ENCODE assay signal across 1 cellular context in genomic region chr1:94045465-94046056, GRCh38.
TF ChIP-seq lines count a peak whose summit lies in the region.

No MANE protein-coding gene starts in this region.

TF ChIP-seq in HEK293, 187 proteins besides CTCF, POLR2A, EP300 and RAD21 (continued from another document and continues in another):
- TF ChIP-seq INSM2 (tag by site-specific recombination; IDR thresholded peaks at IDR 0.05) (peak; percentile 99), HOXD13 (CRISPR knock-in tag; IDR thresholded peaks at IDR 0.05; ENCODE audit: borderline replicate concordance) (no peak), PBX3 (CRISPR knock-in tag; IDR thresholded peaks at IDR 0.05) (no peak), TRIM28 (IDR thresholded peaks at IDR 0.05; ENCODE audit: borderline replicate concordance, low read length) (peak; percentile 51; the same call in 1 of the 2 replicates), ZNF561 (tag by site-specific recombination; IDR thresholded peaks at IDR 0.05; ENCODE audit: borderline replicate concordance) (0 out of 2 replicates have a peak, but pooled peaks have one; percentile 48), ZBTB17 (tag by site-specific recombination; IDR thresholded peaks at IDR 0.05) (peak; percentile 70), ZNF654 (tag by site-specific recombination; IDR thresholded peaks at IDR 0.05; ENCODE audit: low read depth) (peak; percentile 62), ZNF174 (tag by site-specific recombination; IDR thresholded peaks at IDR 0.05) (no peak), ZNF785 (tag by site-specific recombination; IDR thresholded peaks at IDR 0.05) (no peak), PRDM6 (tag by site-specific recombination; IDR thresholded peaks at IDR 0.05) (no peak), ZNF24 (tag by site-specific recombination; IDR thresholded peaks at IDR 0.05) (no peak), ZNF621 (tag by site-specific recombination; IDR thresholded peaks at IDR 0.05) (no peak), ZNF354C (tag by site-specific recombination; IDR thresholded peaks at IDR 0.05; ENCODE audit: borderline replicate concordance, low read depth) (no peak), ZBTB20 (tag by site-specific recombination; IDR thresholded peaks at IDR 0.05) (no peak), ZNF830 (tag by site-specific recombination; IDR thresholded peaks at IDR 0.05; ENCODE audit: low read depth) (no peak), ZNF423 (tag by site-specific recombination; IDR thresholded peaks at IDR 0.05) (no peak), HOXA7 (CRISPR knock-in tag; IDR thresholded peaks at IDR 0.05; ENCODE audit: borderline replicate concordance) (no peak), HOXC10 (CRISPR knock-in tag; IDR thresholded peaks at IDR 0.05) (no peak), PATZ1 (tag by site-specific recombination; IDR thresholded peaks at IDR 0.05) (peak; percentile 54; the same call in 1 of the 2 replicates), ZBTB7A (tag by site-specific recombination; IDR thresholded peaks at IDR 0.05; ENCODE audit: low read depth) (no peak), ZNF248 (tag by site-specific recombination; IDR thresholded peaks at IDR 0.05) (no peak), ZFHX2 (tag by site-specific recombination; conservative IDR thresholded peaks at IDR 0.05) (no peak), GFI1B (tag by site-specific recombination; IDR thresholded peaks at IDR 0.05) (no peak), ZNF391 (tag by site-specific recombination; IDR thresholded peaks at IDR 0.05; ENCODE audit: borderline replicate concordance, low read depth) (no peak), ZSCAN5A (tag by site-specific recombination; IDR thresholded peaks at IDR 0.05) (no peak), SETDB1 (IDR thresholded peaks at IDR 0.05; ENCODE audit: insufficient read length, low read length) (no peak), ZNF521 (tag by site-specific recombination; IDR thresholded peaks at IDR 0.05) (no peak), ZNF155 (tag by site-specific recombination; IDR thresholded peaks at IDR 0.05) (no peak), ZNF510 (tag by site-specific recombination; IDR thresholded peaks at IDR 0.05; ENCODE audit: insufficient replicate concordance) (no peak), IKZF3 (tag by site-specific recombination; IDR thresholded peaks at IDR 0.05) (no peak), ZNF837 (tag by site-specific recombination; IDR thresholded peaks at IDR 0.05) (no peak), ZSCAN16 (tag by site-specific recombination; IDR thresholded peaks at IDR 0.05) (no peak), ZNF214 (tag by site-specific recombination; IDR thresholded peaks at IDR 0.05; ENCODE audit: borderline replicate concordance) (no peak), PRDM4 (tag by site-specific recombination; IDR thresholded peaks at IDR 0.05) (no peak), ZNF404 (tag by site-specific recombination; IDR thresholded peaks at IDR 0.05) (no peak), PRDM2 (tag by site-specific recombination; IDR thresholded peaks at IDR 0.05; ENCODE audit: borderline replicate concordance) (no peak), ZNF221 (tag by site-specific recombination; IDR thresholded peaks at IDR 0.05; ENCODE audit: borderline replicate concordance) (no peak), GLIS1 (tag by site-specific recombination; IDR thresholded peaks at IDR 0.05) (peak; percentile 78), MEIS1 (CRISPR knock-in tag; IDR thresholded peaks at IDR 0.05; ENCODE audit: borderline replicate concordance) (no peak), ZNF555 (tag by site-specific recombination; conservative IDR thresholded peaks at IDR 0.05) (no peak), SP7 (tag by site-specific recombination; IDR thresholded peaks at IDR 0.05) (peak; percentile 33; the same call in 1 of the 2 replicates), ZNF394 (tag by site-specific recombination; IDR thresholded peaks at IDR 0.05; ENCODE audit: borderline replicate concordance) (peak; percentile 38; the same call in 1 of the 2 replicates), ZNF211 (tag by site-specific recombination; IDR thresholded peaks at IDR 0.05; ENCODE audit: low read depth) (no peak), PRDM10 (tag by site-specific recombination; IDR thresholded peaks at IDR 0.05) (peak; percentile 73)
